ENCODE assay signal across 36 cellular contexts in the genomic region with DNA sequence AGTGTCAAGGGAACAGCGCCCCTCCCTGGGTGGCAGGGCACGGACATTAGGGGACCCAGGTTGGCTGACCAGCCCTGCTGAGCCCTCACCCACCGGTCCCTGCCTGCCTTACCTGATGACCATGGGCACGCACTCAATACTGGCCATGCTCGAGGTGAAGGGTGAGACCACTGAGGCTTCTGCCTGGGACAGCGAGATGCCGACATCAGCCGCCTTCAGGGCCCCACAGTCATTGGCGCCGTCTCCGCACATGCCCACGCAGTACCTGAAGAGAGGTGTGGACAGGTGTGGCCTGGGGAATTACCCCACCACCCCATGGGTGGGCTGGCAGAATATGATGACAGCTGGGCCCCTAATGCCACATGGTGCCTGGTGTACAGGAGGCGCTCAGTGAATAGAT. TPM values are rescaled to one million over a fixed set of nuclear protein-coding genes. Genes with fewer than 3 reads are reported as not detected.
"Had no signal": no experiment of that assay in that cellular context is flagged by ENCODE, and none has a peak within 500 bp of the region (broad histone marks: within the 10 kb centered on the region; RNA-seq: fewer than 3 reads in every experiment).

No MANE protein-coding gene starts in this region.

- H3K27ac ChIP-seq: ascending aorta, cardiac muscle cell, colonic mucosa, WERI-Rb-1 had no signal

- H3K9me3 Mint-ChIP-seq: activated CD4-positive, alpha-beta memory T cell treated with anti-CD3 and anti-CD28 coated beads for 36 hours; activated CD4-positive, alpha-beta T cell treated with anti-CD3 and anti-CD28 coated beads, Interleukin-2, amount 10 ng/mL, durations not matched to agents 7 days and 5 days; activated CD8-positive, alpha-beta T cell treated with anti-CD3 and anti-CD28 coated beads for 36 hours; activated naive CD4-positive, alpha-beta T cell treated with anti-CD3 and anti-CD28 coated beads, Interleukin-2, amount 10 ng/mL, durations not matched to agents 7 days and 5 days; activated naive CD4-positive, alpha-beta T cell treated with anti-CD3 and anti-CD28 coated beads, Interleukin-2, amount 50 U/mL, for 24 hours; activated naive CD8-positive, alpha-beta T cell treated with anti-CD3 and anti-CD28 coated beads, Interleukin-2, amount 10 ng/mL, durations not matched to agents 7 days and 5 days; activated naive CD8-positive, alpha-beta T cell treated with anti-CD3 and anti-CD28 coated beads, Interleukin-2, amount 50 U/mL, for 24 hours; activated T-helper 2 cell treated with anti-CD3 and anti-CD28 coated beads, Interferon-gamma antibody, Interleukin-2, Interleukin-4, amounts not matched to agents 10 μg/mL and 5 μg/mL and 100 μg/mL, durations not matched to agents 14 hours and 24 hours and 36 hours; brain; central memory CD8-positive, alpha-beta T cell; T-helper 1 cell treated with Interleukin-12 subunit alpha and Interleukin-12 subunit beta and Interleukin-4 antibody, amounts not matched to agents 30 μg/mL and 1 μg/mL, for 36 hours; T-helper 2 cell treated with Interferon-gamma antibody and Interleukin-4, amounts not matched to agents 5 μg/mL and 100 μg/mL, for 36 hours; WTC11 had no signal

- H3K4me1 ChIP-seq: colonic mucosa had no signal

- DNase-seq: activated CD4-positive, alpha-beta memory T cell treated with anti-CD3 and anti-CD28 coated beads for 36 hours; activated CD4-positive, alpha-beta T cell treated with anti-CD3 and anti-CD28 coated beads for 1 hour; activated CD4-positive, alpha-beta T cell treated with anti-CD3 and anti-CD28 coated beads for 36 hours; activated CD4-positive, alpha-beta T cell treated with anti-CD3 and anti-CD28 coated beads for 48 hours; activated CD4-positive, alpha-beta T cell treated with anti-CD3 and anti-CD28 coated beads, Interleukin-2, amount 10 ng/mL, durations not matched to agents 7 days and 5 days; activated CD4-positive, alpha-beta T cell treated with anti-CD3 and anti-CD28 coated beads, Interleukin-2, amount 50 U/mL, for 4 hours; activated CD4-positive, CD25-positive, alpha-beta regulatory T cell; activated CD8-positive, alpha-beta memory T cell treated with anti-CD3 and anti-CD28 coated beads, Interleukin-2, amount 50 U/mL, for 4 hours; activated CD8-positive, alpha-beta T cell treated with anti-CD3 and anti-CD28 coated beads for 36 hours; activated effector memory CD4-positive, alpha-beta T cell treated with Interleukin-2 at 50 U/mL for 16 hours; activated gamma-delta T cell; activated naive CD4-positive, alpha-beta T cell treated with anti-CD3 and anti-CD28 coated beads, Interleukin-2, amount 10 ng/mL, durations not matched to agents 7 days and 5 days; activated naive CD4-positive, alpha-beta T cell treated with Interleukin-2 at 50 U/mL for 16 hours; activated naive CD8-positive, alpha-beta T cell treated with anti-CD3 and anti-CD28 coated beads, Interleukin-2, amount 10 ng/mL, durations not matched to agents 7 days and 5 days; activated naive CD8-positive, alpha-beta T cell treated with anti-CD3 and anti-CD28 coated beads, Interleukin-2, amount 50 U/mL, for 24 hours; activated T-cell treated with anti-CD3 and anti-CD28 coated beads for 4 hours; activated T-cell treated with anti-CD3 and anti-CD28 coated beads, Interleukin-2, amount 50 U/mL, for 1 hour; activated T-cell treated with anti-CD3 and anti-CD28 coated beads, Interleukin-2, amount 50 U/mL, for 48 hours; amygdala; anterior cingulate cortex; cerebellar nuclear complex; colonic mucosa; T-helper 2 cell; T-helper 9 cell; WERI-Rb-1 had no signal

- H3K27ac Mint-ChIP-seq: activated CD4-positive, alpha-beta memory T cell treated with anti-CD3 and anti-CD28 coated beads for 36 hours; activated CD4-positive, alpha-beta T cell treated with anti-CD3 and anti-CD28 coated beads for 36 hours; activated CD4-positive, alpha-beta T cell treated with anti-CD3 and anti-CD28 coated beads, Interleukin-2, amount 10 ng/mL, durations not matched to agents 7 days and 5 days; activated CD8-positive, alpha-beta T cell treated with anti-CD3 and anti-CD28 coated beads for 36 hours; activated naive CD4-positive, alpha-beta T cell treated with anti-CD3 and anti-CD28 coated beads, Interleukin-2, amount 10 ng/mL, durations not matched to agents 7 days and 5 days; activated naive CD4-positive, alpha-beta T cell treated with anti-CD3 and anti-CD28 coated beads, Interleukin-2, amount 50 U/mL, for 24 hours; activated naive CD8-positive, alpha-beta T cell; activated naive CD8-positive, alpha-beta T cell treated with anti-CD3 and anti-CD28 coated beads, Interleukin-2, amount 10 ng/mL, durations not matched to agents 7 days and 5 days; activated naive CD8-positive, alpha-beta T cell treated with anti-CD3 and anti-CD28 coated beads, Interleukin-2, amount 50 U/mL, for 24 hours; activated T-helper 2 cell treated with anti-CD3 and anti-CD28 coated beads, Interferon-gamma antibody, Interleukin-2, Interleukin-4, amounts not matched to agents 10 μg/mL and 5 μg/mL and 100 μg/mL, durations not matched to agents 14 hours and 24 hours and 36 hours; brain; T-helper 1 cell treated with Interleukin-12 subunit alpha and Interleukin-12 subunit beta and Interleukin-4 antibody, amounts not matched to agents 30 μg/mL and 1 μg/mL, for 36 hours; T-helper 2 cell treated with Interferon-gamma antibody and Interleukin-4, amounts not matched to agents 5 μg/mL and 100 μg/mL, for 36 hours; WTC11 had no signal

- H3K4me3 ChIP-seq: ascending aorta, cardiac muscle cell, colonic mucosa had no signal

- H3K9me3 ChIP-seq: ascending aorta, colonic mucosa had no signal

- H3K36me3 Mint-ChIP-seq: activated naive CD8-positive, alpha-beta T cell treated with anti-CD3 and anti-CD28 coated beads, Interleukin-2, amount 10 ng/mL, durations not matched to agents 7 days and 5 days; WTC11 had no signal

- H3K27me3 ChIP-seq: ascending aorta, cardiac muscle cell, colonic mucosa had no signal

- H3K4me3 Mint-ChIP-seq: activated CD4-positive, alpha-beta memory T cell treated with anti-CD3 and anti-CD28 coated beads for 36 hours; activated CD4-positive, alpha-beta T cell treated with anti-CD3 and anti-CD28 coated beads for 36 hours; activated CD4-positive, alpha-beta T cell treated with anti-CD3 and anti-CD28 coated beads, Interleukin-2, amount 10 ng/mL, durations not matched to agents 7 days and 5 days; activated CD8-positive, alpha-beta T cell treated with anti-CD3 and anti-CD28 coated beads for 36 hours; activated naive CD4-positive, alpha-beta T cell treated with anti-CD3 and anti-CD28 coated beads, Interleukin-2, amount 10 ng/mL, durations not matched to agents 7 days and 5 days; activated naive CD4-positive, alpha-beta T cell treated with anti-CD3 and anti-CD28 coated beads, Interleukin-2, amount 50 U/mL, for 24 hours; activated naive CD8-positive, alpha-beta T cell; activated naive CD8-positive, alpha-beta T cell treated with anti-CD3 and anti-CD28 coated beads, Interleukin-2, amount 10 ng/mL, durations not matched to agents 7 days and 5 days; activated naive CD8-positive, alpha-beta T cell treated with anti-CD3 and anti-CD28 coated beads, Interleukin-2, amount 50 U/mL, for 24 hours; brain; central memory CD8-positive, alpha-beta T cell; T-helper 1 cell treated with Interleukin-12 subunit alpha and Interleukin-12 subunit beta and Interleukin-4 antibody, amounts not matched to agents 30 μg/mL and 1 μg/mL, for 36 hours; T-helper 2 cell treated with Interferon-gamma antibody and Interleukin-4, amounts not matched to agents 5 μg/mL and 100 μg/mL, for 36 hours; WTC11 had no signal

- ATAC-seq: activated CD4-positive, alpha-beta T cell treated with anti-CD3 and anti-CD28 coated beads for 36 hours; activated CD8-positive, alpha-beta T cell treated with anti-CD3 and anti-CD28 coated beads for 36 hours; activated naive CD8-positive, alpha-beta T cell treated with anti-CD3 and anti-CD28 coated beads, Interleukin-2, amount 50 U/mL, for 24 hours; WTC11 had no signal

- H3K27me3 Mint-ChIP-seq: brain had no signal

- H3K36me3 ChIP-seq: cardiac muscle cell, colonic mucosa had no signal

- H3K4me1 Mint-ChIP-seq: activated CD4-positive, alpha-beta T cell treated with anti-CD3 and anti-CD28 coated beads for 36 hours; activated CD4-positive, alpha-beta T cell treated with anti-CD3 and anti-CD28 coated beads, Interleukin-2, amount 10 ng/mL, durations not matched to agents 7 days and 5 days; activated naive CD4-positive, alpha-beta T cell treated with anti-CD3 and anti-CD28 coated beads, Interleukin-2, amount 10 ng/mL, durations not matched to agents 7 days and 5 days; activated naive CD4-positive, alpha-beta T cell treated with anti-CD3 and anti-CD28 coated beads, Interleukin-2, amount 50 U/mL, for 24 hours; activated naive CD8-positive, alpha-beta T cell treated with anti-CD3 and anti-CD28 coated beads, Interleukin-2, amount 10 ng/mL, durations not matched to agents 7 days and 5 days; activated naive CD8-positive, alpha-beta T cell treated with anti-CD3 and anti-CD28 coated beads, Interleukin-2, amount 50 U/mL, for 24 hours; central memory CD8-positive, alpha-beta T cell had no signal

RNA-seq across cellular contexts. Expression of a gene that starts 7.8 kb away (rescaled TPM):
- total RNA-seq: activated CD4-positive, alpha-beta memory T cell treated with anti-CD3 and anti-CD28 coated beads for 36 hours; activated CD4-positive, alpha-beta T cell treated with anti-CD3 and anti-CD28 coated beads for 36 hours; activated CD4-positive, alpha-beta T cell treated with anti-CD3 and anti-CD28 coated beads, Interleukin-2, amount 10 ng/mL, durations not matched to agents 7 days and 5 days; activated CD8-positive, alpha-beta memory T cell treated with anti-CD3 and anti-CD28 coated beads for 36 hours; activated CD8-positive, alpha-beta T cell treated with anti-CD3 and anti-CD28 coated beads for 36 hours; activated naive CD8-positive, alpha-beta T cell treated with anti-CD3 and anti-CD28 coated beads, Interleukin-2, amount 10 ng/mL, durations not matched to agents 7 days and 5 days; activated T-helper 2 cell treated with anti-CD3 and anti-CD28 coated beads, Interferon-gamma antibody, Interleukin-2, Interleukin-4, amounts not matched to agents 10 μg/mL and 5 μg/mL and 100 μg/mL, durations not matched to agents 14 hours and 24 hours and 36 hours had no signal
